ENCODE assay signal across 1 cellular context in genomic region chr10:43352951-43353350, GRCh38.
TF ChIP-seq lines count a peak whose summit lies in the region.

No MANE protein-coding gene starts in this region.

TF ChIP-seq in IMR-90, 13 proteins besides CTCF, POLR2A, EP300 and RAD21 (continued from another document):
- no peak for TF ChIP-seq BHLHE40 (IDR thresholded peaks at IDR 0.05; ENCODE audit: low read depth, low read length)
- TF ChIP-seq CEBPB (IDR thresholded peaks at IDR 0.05; ENCODE audit: low read depth, low read length), result no peak
- no peak for TF ChIP-seq RCOR1 (IDR thresholded peaks at IDR 0.05; ENCODE audit: insufficient replicate concordance, low read length)
- TF ChIP-seq, protein P1, sequence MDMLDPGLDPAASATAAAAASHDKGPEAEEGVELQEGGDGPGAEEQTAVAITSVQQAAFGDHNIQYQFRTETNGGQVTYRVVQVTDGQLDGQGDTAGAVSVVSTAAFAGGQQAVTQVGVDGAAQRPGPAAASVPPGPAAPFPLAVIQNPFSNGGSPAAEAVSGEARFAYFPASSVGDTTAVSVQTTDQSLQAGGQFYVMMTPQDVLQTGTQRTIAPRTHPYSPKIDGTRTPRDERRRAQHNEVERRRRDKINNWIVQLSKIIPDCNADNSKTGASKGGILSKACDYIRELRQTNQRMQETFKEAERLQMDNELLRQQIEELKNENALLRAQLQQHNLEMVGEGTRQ (IDR thresholded peaks at IDR 0.05; ENCODE audit: low read depth, low read length), result no peak
- TF ChIP-seq, protein P2, sequence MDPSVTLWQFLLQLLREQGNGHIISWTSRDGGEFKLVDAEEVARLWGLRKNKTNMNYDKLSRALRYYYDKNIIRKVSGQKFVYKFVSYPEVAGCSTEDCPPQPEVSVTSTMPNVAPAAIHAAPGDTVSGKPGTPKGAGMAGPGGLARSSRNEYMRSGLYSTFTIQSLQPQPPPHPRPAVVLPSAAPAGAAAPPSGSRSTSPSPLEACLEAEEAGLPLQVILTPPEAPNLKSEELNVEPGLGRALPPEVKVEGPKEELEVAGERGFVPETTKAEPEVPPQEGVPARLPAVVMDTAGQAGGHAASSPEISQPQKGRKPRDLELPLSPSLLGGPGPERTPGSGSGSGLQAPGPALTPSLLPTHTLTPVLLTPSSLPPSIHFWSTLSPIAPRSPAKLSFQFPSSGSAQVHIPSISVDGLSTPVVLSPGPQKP (IDR thresholded peaks at IDR 0.05; ENCODE audit: borderline replicate concordance, low read depth, low read length), result no peak
- TF ChIP-seq RFX5 (IDR thresholded peaks at IDR 0.05; ENCODE audit: low read depth, low read length), result no peak
- no peak for TF ChIP-seq MAZ (IDR thresholded peaks at IDR 0.05; ENCODE audit: borderline replicate concordance, low read depth, low read length)
